ENCODE assay signal across 8 cellular contexts in genomic region chrX:53082773-53083616, GRCh38. TPM values are rescaled to one million over a fixed set of nuclear protein-coding genes. Genes with fewer than 3 reads are reported as not detected.
A peak's percentile ranks its signal among the peaks of the same experiment; 100 is the strongest.
DNase-seq lines count a peak whose midpoint lies in the region; ATAC-seq and TF ChIP-seq lines count a peak whose summit lies in the region.

No MANE protein-coding gene starts in this region.

- H3K4me1 ChIP-seq in ascending aorta (peaks cover 0 to 2% of the 10 kb centered on the region in 2 donors), transverse colon (peaks cover 0 to 17% (median 3%) of the 10 kb centered on the region in 4 donors)

- no peak for TF ChIP-seq POLR2A in lower leg skin (IDR thresholded peaks at IDR 0.05)
- no peak for TF ChIP-seq POLR2A in transverse colon (IDR thresholded peaks at IDR 0.05)

- intact Hi-C loops in ascending aorta (cut with DNase I) (loop anchor here (10.0 kb wide), 1 partner anchor 602 kb away; the partner anchor contains the start of gene HUWE1), lower leg skin (cut with DNase I; ENCODE audit: low total_unique reads) (no loop called here), transverse colon (cut with DNase I; ENCODE audit: low total_unique reads) (no loop called here)

- H3K4me1 Mint-ChIP-seq in activated CD8-positive, alpha-beta memory T cell treated with anti-CD3 and anti-CD28 coated beads, Interleukin-2, amount 10 ng/mL, durations not matched to agents 7 days and 5 days: peaks cover 42% of the 10 kb centered on the region

- no peaks in the 10 kb centered on the region for H3K27me3 Mint-ChIP-seq in activated CD8-positive, alpha-beta memory T cell treated with anti-CD3 and anti-CD28 coated beads, Interleukin-2, amount 10 ng/mL, durations not matched to agents 7 days and 5 days

- H3K4me3 Mint-ChIP-seq in activated CD8-positive, alpha-beta memory T cell treated with anti-CD3 and anti-CD28 coated beads, Interleukin-2, amount 10 ng/mL, durations not matched to agents 7 days and 5 days: peak overlapping the region; percentile 87

- peak overlapping the region; percentile 79 for H3K27ac Mint-ChIP-seq in activated CD8-positive, alpha-beta memory T cell treated with anti-CD3 and anti-CD28 coated beads, Interleukin-2, amount 10 ng/mL, durations not matched to agents 7 days and 5 days

- peaks cover 4 to 25% of the 10 kb centered on the region in 2 donors for H3K36me3 ChIP-seq in ascending aorta
- H3K36me3 ChIP-seq in transverse colon: no peaks in the 10 kb centered on the region

- H3K27me3 ChIP-seq in ascending aorta (no peaks in the 10 kb centered on the region), transverse colon (no peaks in the 10 kb centered on the region)

- DNase-seq in activated CD8-positive, alpha-beta memory T cell treated with anti-CD3 and anti-CD28 coated beads, Interleukin-2, amount 10 ng/mL, durations not matched to agents 7 days and 5 days: no peak
- DNase-seq in activated CD8-positive, alpha-beta memory T cell treated with anti-CD3 and anti-CD28 coated beads, Interleukin-2, amount 50 U/mL, for 4 hours: no peak
- DNase-seq in ascending aorta (ENCODE audit: low spot score in 2 of 2) (peak in 1 of 2 donors; percentile 28), lower leg skin (ENCODE audit: low spot score in 2 of 2) (no peak), transverse colon (no peak), HuH-7 (ENCODE audit: low spot score) (no peak), OCI-M1 (lab: John Stamatoyannopoulos, UW) (no peak), G401 (ENCODE audit: low spot score) (no peak)

- H3K36me3 Mint-ChIP-seq in activated CD8-positive, alpha-beta memory T cell treated with anti-CD3 and anti-CD28 coated beads, Interleukin-2, amount 10 ng/mL, durations not matched to agents 7 days and 5 days: peaks cover 19% of the 10 kb centered on the region

- H3K4me3 ChIP-seq in ascending aorta (peak overlapping the region; percentile 74 to 97), lower leg skin (ENCODE audit: low read depth, poor library complexity, severe bottlenecking) (peak overlapping the region; percentile 60), transverse colon (peak overlapping the region; percentile 65 to 84 (median 80))

- no peaks in the 10 kb centered on the region for H3K9me3 Mint-ChIP-seq in activated CD8-positive, alpha-beta memory T cell treated with anti-CD3 and anti-CD28 coated beads, Interleukin-2, amount 10 ng/mL, durations not matched to agents 7 days and 5 days (ENCODE audit: low read depth)

- no peak for TF ChIP-seq EP300 in transverse colon (IDR thresholded peaks at IDR 0.05; ENCODE audit: low read depth)

- CTCF ChIA-PET in activated CD8-positive, alpha-beta memory T cell treated with anti-CD3 and anti-CD28 coated beads, Interleukin-2, amount 10 ng/mL, durations not matched to agents 7 days and 5 days (lab: Charles Lee): no interaction called here

- TF ChIP-seq CTCF in ascending aorta (IDR thresholded peaks at IDR 0.05): no peak
- no peak for TF ChIP-seq CTCF in lower leg skin (IDR thresholded peaks at IDR 0.05)
- TF ChIP-seq CTCF in transverse colon (IDR thresholded peaks at IDR 0.05): no peak

- no peak for ATAC-seq in activated CD8-positive, alpha-beta memory T cell treated with anti-CD3 and anti-CD28 coated beads, Interleukin-2, amount 10 ng/mL, durations not matched to agents 7 days and 5 days

- in situ Hi-C loops in transverse colon (cut with MboI; ENCODE audit: low pct_ligation_motif_present in 1 of 4, low pct_unique_long_range_greater_than_20kb in 1 of 4, low sequenced_read_pairs in 3 of 4) (no loop called here), G401 (cut with HindIII; ENCODE audit: low sequenced_read_pairs) (no loop called here)

- peak overlapping the region; percentile 96 for H3K27ac ChIP-seq in ascending aorta
- peak overlapping the region; percentile 89 to 95 (median 92) for H3K27ac ChIP-seq in transverse colon

- H3K9me3 ChIP-seq in ascending aorta: no peaks in the 10 kb centered on the region
- no peaks in the 10 kb centered on the region for H3K9me3 ChIP-seq in transverse colon

- WGBS in lower leg skin, 2 donors: 8 to 49% methylated on average over 25 to 29 of the region's 31 CpGs
- 54% methylated on average over 31 of the region's 31 CpGs; no CpG with 5 or more reads in 1 of the 2 donors for WGBS in transverse colon (ENCODE audit: low coverage in 1 of 2), 2 donors

RNA-seq across cellular contexts. Expression of gene TSPYL2, which starts 0.8 kb away (rescaled TPM):
- total RNA-seq in activated CD8-positive, alpha-beta memory T cell treated with anti-CD3 and anti-CD28 coated beads, Interleukin-2, amount 10 ng/mL, durations not matched to agents 7 days and 5 days: 10 to 100 TPM; 19.3 to 29.5 TPM
- total RNA-seq in ascending aorta (42.3 TPM), lower leg skin (10 to 100 TPM; 23.4 to 52.1 (median 36.5) TPM), transverse colon (10 to 100 TPM; 15.7 to 41.6 (median 23.1) TPM)
- total RNA-seq in G401 (2014; rRNA removed; shearing (Covaris generic)): 21.7 and 32.0 TPM in 2 replicates

RNA-seq across cellular contexts. Expression of gene KANTR, which starts 10.9 kb away (rescaled TPM):
- total RNA-seq in activated CD8-positive, alpha-beta memory T cell treated with anti-CD3 and anti-CD28 coated beads, Interleukin-2, amount 10 ng/mL, durations not matched to agents 7 days and 5 days: 10 to 100 TPM in 1 of 2 experiments, 1 to 10 TPM in 1; 6.2 to 14.4 TPM
- total RNA-seq in ascending aorta: 5.0 TPM
- total RNA-seq in lower leg skin: 10 to 100 TPM; 12.5 to 28.1 (median 21.8) TPM
- total RNA-seq in transverse colon: 100 to 1,000 TPM in 1 of 4 donors, 10 to 100 TPM in 3; 13.4 to 141 (median 17.9) TPM
- 1.5 and 4.7 TPM in 2 replicates for total RNA-seq in G401 (2014; rRNA removed; shearing (Covaris generic))

RNA-seq across cellular contexts. Expression of gene GPR173, which starts 34.4 kb away (rescaled TPM):
- total RNA-seq in activated CD8-positive, alpha-beta memory T cell treated with anti-CD3 and anti-CD28 coated beads, Interleukin-2, amount 10 ng/mL, durations not matched to agents 7 days and 5 days: under 1 TPM in 1 of 2 experiments, not detected in 1; 0.20 TPM
- 2.1 TPM for total RNA-seq in ascending aorta
- total RNA-seq in lower leg skin: under 1 TPM; 0.23 to 0.88 (median 0.49) TPM
- total RNA-seq in transverse colon: 1 to 10 TPM in 2 of 4 donors, under 1 TPM in 2; 0.27 to 5.2 (median 1.1) TPM
- total RNA-seq in G401 (2014; rRNA removed; shearing (Covaris generic)): not detected in 2 replicates
